Comparison of ENCODE assay signal across 20 cellular contexts in genomic region chr22:27632451-27633295, GRCh38.
A peak's percentile ranks its signal among the peaks of the same experiment; 100 is the strongest.
DNase-seq lines count a peak whose midpoint lies in the region; ATAC-seq, FAIRE-seq and TF ChIP-seq lines count a peak whose summit lies in the region.
"Had no signal": no experiment of that assay in that cellular context is flagged by ENCODE, and none has a peak within 500 bp of the region (broad histone marks: within the 10 kb centered on the region; RNA-seq: fewer than 3 reads in every experiment).

No MANE protein-coding gene starts in this region.

- FAIRE-seq in GM19239 (lab: Jason Lieb, UNC): no peak
- FAIRE-seq: colon had no signal

- no peaks in the 10 kb centered on the region for H3K4me1 Mint-ChIP-seq in immature natural killer cell
- H3K4me1 Mint-ChIP-seq: IgD-negative memory B cell; stimulated activated naive B cell treated with anti-CD40 and anti-IgM and Interleukin-4, amounts not matched to agents 10 μg/mL and 1 μg/mL and 100 μg/mL, for 72 hours had no signal

- no peak for TF ChIP-seq CTCF in BE2C (IDR thresholded peaks at IDR 0.05; ENCODE audit: low read depth, low read length)
- TF ChIP-seq CTCF in body of pancreas (IDR thresholded peaks at IDR 0.05): no peak

- H3K4me3 ChIP-seq in BE2C (ENCODE audit: low read depth, low read length): no peak overlapping the region
- no peak overlapping the region for H3K4me3 ChIP-seq in body of pancreas
- H3K4me3 ChIP-seq: esophagus squamous epithelium, uterus had no signal

- no peaks in the 10 kb centered on the region for H3K36me3 ChIP-seq in BE2C
- H3K36me3 ChIP-seq in body of pancreas (replicated peaks in 1 of 2; ENCODE audit: insufficient read depth in 1 of 2, low read depth in 2 of 2): no peaks in the 10 kb centered on the region
- H3K36me3 ChIP-seq: esophagus squamous epithelium, neutrophil, uterus had no signal

- H3K27ac Mint-ChIP-seq in immature natural killer cell: no peak overlapping the region
- H3K27ac Mint-ChIP-seq: activated CD4-positive, alpha-beta memory T cell treated with anti-CD3 and anti-CD28 coated beads for 36 hours; stimulated activated naive B cell treated with anti-CD40 and anti-IgM and Interleukin-4, amounts not matched to agents 10 μg/mL and 1 μg/mL and 100 μg/mL, for 72 hours had no signal

- 31 to 40% methylated on average over 17 to 22 of the region's 24 CpGs for WGBS in body of pancreas, 2 donors

- no peaks in the 10 kb centered on the region for H3K9me3 ChIP-seq in BE2C
- H3K9me3 ChIP-seq in body of pancreas: no peaks in the 10 kb centered on the region
- H3K9me3 ChIP-seq: Caco-2, esophagus squamous epithelium, neutrophil, uterus had no signal

- H3K36me3 Mint-ChIP-seq in immature natural killer cell: no peaks in the 10 kb centered on the region
- H3K36me3 Mint-ChIP-seq: activated CD4-positive, alpha-beta memory T cell treated with anti-CD3 and anti-CD28 coated beads for 36 hours; IgD-negative memory B cell; stimulated activated naive B cell treated with anti-CD40 and anti-IgM and Interleukin-4, amounts not matched to agents 10 μg/mL and 1 μg/mL and 100 μg/mL, for 72 hours had no signal

- no peak overlapping the region for H3K27ac ChIP-seq in body of pancreas
- H3K27ac ChIP-seq: esophagus squamous epithelium, neutrophil, uterus had no signal

- no peaks in the 10 kb centered on the region for H3K4me1 ChIP-seq in BE2C
- peaks cover 8% of the 10 kb centered on the region for H3K4me1 ChIP-seq in body of pancreas
- H3K4me1 ChIP-seq: uterus had no signal

- H3K27me3 Mint-ChIP-seq in immature natural killer cell (ENCODE audit: low read depth in 3 of 3): peaks cover 2 to 16% (median 7%) of the 10 kb centered on the region in 3 donors

- H3K4me3 Mint-ChIP-seq in immature natural killer cell: no peak overlapping the region
- H3K4me3 Mint-ChIP-seq: activated CD4-positive, alpha-beta memory T cell treated with anti-CD3 and anti-CD28 coated beads for 36 hours; H9; IgD-negative memory B cell; stimulated activated naive B cell treated with anti-CD40 and anti-IgM and Interleukin-4, amounts not matched to agents 10 μg/mL and 1 μg/mL and 100 μg/mL, for 72 hours had no signal

- H3K27me3 ChIP-seq in BE2C: peaks cover 8% of the 10 kb centered on the region
- no peaks in the 10 kb centered on the region for H3K27me3 ChIP-seq in body of pancreas
- H3K27me3 ChIP-seq: uterus had no signal

- intact Hi-C loops in body of pancreas (cut with DNase I): no loop called here

- DNase-seq in BE2C: peak; percentile 54
- peak; percentile 11 for DNase-seq in NCI-H146 treated with DMSO at 0.1 percent for 48 hours (lab: John Stamatoyannopoulos, UW; ENCODE audit: unreplicated experiment)
- DNase-seq in body of pancreas: peak; percentile 42 to 66 (median 56)
- peak; percentile 37 for DNase-seq in kidney tubule cell (ENCODE audit: low spot score)
- DNase-seq in HT-29 (ENCODE audit: low spot score): no peak
- no peak for DNase-seq in immature natural killer cell
- no peak for DNase-seq in GM19239 (ENCODE audit: insufficient read length, low spot score)
- DNase-seq: activated CD4-positive, alpha-beta memory T cell treated with anti-CD3 and anti-CD28 coated beads for 36 hours; esophagus squamous epithelium; H9; mammary epithelial cell; NCI-H1436 treated with DMSO at 0.1 percent for 48 hours; NCI-H524 treated with DMSO at 0.1 percent for 48 hours; stimulated activated naive B cell treated with anti-CD40 and anti-IgM and Interleukin-4, amounts not matched to agents 10 μg/mL and 1 μg/mL and 100 μg/mL, for 72 hours; uterus had no signal

- H3K9me3 Mint-ChIP-seq in immature natural killer cell: no peaks in the 10 kb centered on the region
- H3K9me3 Mint-ChIP-seq: activated CD4-positive, alpha-beta memory T cell treated with anti-CD3 and anti-CD28 coated beads for 36 hours had no signal

- peak; percentile 74 for ATAC-seq in body of pancreas
- no peak for ATAC-seq in HG03280 (IDR thresholded peaks at IDR 0.05; ENCODE audit: unreplicated experiment)
- ATAC-seq: stimulated activated naive B cell treated with anti-CD40 and anti-IgM and Interleukin-4, amounts not matched to agents 10 μg/mL and 1 μg/mL and 100 μg/mL, for 72 hours had no signal

- no peak for TF ChIP-seq POLR2A in body of pancreas (IDR thresholded peaks at IDR 0.05)

Comparison
In these comparisons a context has a peak if more than half of its experiments do, and no peak if none do; other contexts are left out.
1. DNase-seq: peak in BE2C (single experiment), NCI-H146 treated with DMSO at 0.1 percent for 48 hours (single experiment), body of pancreas (4 of 4) and kidney tubule cell (single experiment); none in HT-29 (single experiment), immature natural killer cell (0 of 3) and GM19239 (single experiment).